ENCODE assay signal across 7 cellular contexts in genomic region chr1:217333939-217334338, GRCh38.
DNase-seq lines count a peak whose midpoint lies in the region; ATAC-seq and TF ChIP-seq lines count a peak whose summit lies in the region.

No MANE protein-coding gene starts in this region.

- no peak overlapping the region for H2AK5ac ChIP-seq in IMR-90 (ENCODE audit: low read depth, low read length)

- CTCF ChIA-PET in GM10248 (lab: Yijun Ruan, JAX) = interaction anchor here (0.7 to 3.2 kb wide), 11 partner anchors 8 to 539 kb away, joined by 3 to 15 read pairs (median 4); no protein-coding TSS in a partner anchor
- CTCF ChIA-PET in IMR-90 (lab: Yijun Ruan, JAX) = no interaction called here

- no peak overlapping the region for H3K9ac ChIP-seq in IMR-90 (ENCODE audit: low read depth, low read length)

- ATAC-seq in GM21447 (IDR thresholded peaks at IDR 0.05; ENCODE audit: unreplicated experiment) (peak; percentile 82), IMR-90 (ENCODE audit: low read depth) (peak; percentile 40; the same call in 1 of the 2 replicates), sciatic nerve (no peak)

- H4K20me1 ChIP-seq in IMR-90 (ENCODE audit: insufficient read depth, low read length) = no peaks in the 10 kb centered on the region

- peaks cover 1% of the 10 kb centered on the region; the same call in 1 of the 2 replicates for H3K4me1 ChIP-seq in IMR-90 (ENCODE audit: control insufficient read depth, insufficient read depth, low read length)

- H2BK20ac ChIP-seq in IMR-90 (ENCODE audit: low read depth, low read length) = no peak overlapping the region

- no peak overlapping the region for H4K91ac ChIP-seq in IMR-90 (ENCODE audit: insufficient read depth, low read depth, low read length)

- no peak overlapping the region for H3K14ac ChIP-seq in IMR-90 (replicated peaks; ENCODE audit: low read depth, low read length)

- H3K27ac ChIP-seq in IMR-90 (ENCODE audit: insufficient read depth, low read length) = no peak overlapping the region

- no peak overlapping the region for H2BK15ac ChIP-seq in IMR-90 (ENCODE audit: low read depth, low read length)

- H3K18ac ChIP-seq in IMR-90 (ENCODE audit: low read depth, low read length) = no peak overlapping the region

- no peaks in the 10 kb centered on the region for H3K36me3 ChIP-seq in IMR-90 (ENCODE audit: control insufficient read depth, insufficient read depth, low read length)

- H3K23ac ChIP-seq in IMR-90 (ENCODE audit: low read depth, low read length) = no peak overlapping the region

- WGBS in IMR-90 (ENCODE audit: extremely low coverage in 2 of 2, insufficient read length in 1 of 2), 2 experiments = no CpG with 5 or more reads among the region's 6 CpGs

- H4K8ac ChIP-seq in IMR-90 (ENCODE audit: low read depth in 2 of 2, low read length in 2 of 2) = no peak overlapping the region

- H2BK5ac ChIP-seq in IMR-90 (ENCODE audit: low read depth, low read length, poor library complexity, severe bottlenecking) = no peak overlapping the region

- POLR2A ChIA-PET in GM10248 (lab: Yijun Ruan, JAX) (no interaction called here), IMR-90 (lab: Charles Lee; ENCODE audit: unreplicated experiment) (no interaction called here)

- no peak overlapping the region for H3K4ac ChIP-seq in IMR-90 (ENCODE audit: low read depth, low read length)

- DNase-seq in GM10248 (ENCODE audit: extremely low spot score) (peak; percentile 40), IMR-90 (peak; percentile 9), SKM-1 treated with dmso at 0.1 percent for 144 hours (lab: John Stamatoyannopoulos, UW; ENCODE audit: unreplicated experiment) (peak; percentile 25), iPS-NIHi11 (ENCODE audit: low spot score) (peak; percentile 78), sciatic nerve (ENCODE audit: low spot score) (no peak), dedifferentiated amniotic fluid mesenchymal stem cell (ENCODE audit: extremely low spot score) (no peak)

- no peak for TF ChIP-seq POLR2A in IMR-90 (IDR thresholded peaks at IDR 0.05; ENCODE audit: low read depth, low read length)

- TF ChIP-seq RAD21 in IMR-90 (IDR thresholded peaks at IDR 0.05; ENCODE audit: low read length) = peak; percentile 77

- in situ Hi-C loops in IMR-90 (cut with MboI; ENCODE audit: low sequenced_read_pairs) = no loop called here

- dilution Hi-C loops in IMR-90 (cut with HindIII; ENCODE audit: low sequenced_read_pairs, unreplicated experiment) = no loop called here

- TF ChIP-seq CTCF in GM10248 (IDR thresholded peaks at IDR 0.05; ENCODE audit: control extremely low read depth, extremely low read depth, low read depth, missing control alignments) = peak; percentile 43
- peak; percentile 71 for TF ChIP-seq CTCF in IMR-90 (conservative IDR thresholded peaks at IDR 0.05; ENCODE audit: low read depth, low read length)

- peaks cover 6% of the 10 kb centered on the region; the same call in 1 of the 2 replicates for H3K9me3 ChIP-seq in IMR-90 (ENCODE audit: control insufficient read depth, insufficient read depth, low read length)

- no peaks in the 10 kb centered on the region for H3K9me1 ChIP-seq in IMR-90 (ENCODE audit: insufficient read depth, low read length)

- H2AFZ ChIP-seq in IMR-90 (replicated peaks; ENCODE audit: low read length, poor library complexity) = no peak overlapping the region

- BruUV-seq in IMR-90 (replicated peaks; lab: Mats Ljungman, UMichigan) = no TSS peak

- H3K56ac ChIP-seq in IMR-90 (ENCODE audit: extremely low read depth, insufficient read depth, low read length) = no peak overlapping the region

- H3K27me3 ChIP-seq in IMR-90 (ENCODE audit: control insufficient read depth, insufficient read depth, low read length) = no peaks in the 10 kb centered on the region

- H2BK120ac ChIP-seq in IMR-90 (ENCODE audit: low read depth, low read length) = no peak overlapping the region

- no peaks in the 10 kb centered on the region for H3K79me1 ChIP-seq in IMR-90 (ENCODE audit: low read depth in 1 of 2, low read length in 2 of 2)

- H3K4me3 ChIP-seq in IMR-90 (ENCODE audit: insufficient read depth, low read depth, low read length) = no peak overlapping the region

- no peak overlapping the region for H2AK9ac ChIP-seq in IMR-90 (replicated peaks; ENCODE audit: low read depth, low read length, poor library complexity)

- no peak overlapping the region for H4K5ac ChIP-seq in IMR-90 (ENCODE audit: low read depth, low read length)

- intact Hi-C loops in IMR-90 (cut with micrococcal nuclease) (loop anchor here (2.0 kb wide), 1 partner anchor 583 kb away; no protein-coding TSS in a partner anchor), sciatic nerve (cut with DNase I) (no loop called here)

- no peak overlapping the region for H3K4me2 ChIP-seq in IMR-90 (ENCODE audit: low read depth, low read length)

TF ChIP-seq in IMR-90, 13 proteins besides CTCF, POLR2A, EP300 and RAD21:
- TF ChIP-seq ELK1 (IDR thresholded peaks at IDR 0.05; ENCODE audit: borderline replicate concordance, low read depth, low read length) (no peak), SMC3 (IDR thresholded peaks at IDR 0.05; ENCODE audit: low read depth, low read length) (peak; percentile 62)

Comparison
In these comparisons a context has a peak if more than half of its experiments do, and no peak if none do; other contexts are left out.
1. DNase-seq: peak in GM10248 (single experiment), IMR-90 (single experiment), SKM-1 treated with dmso at 0.1 percent for 144 hours (single experiment) and iPS-NIHi11 (single experiment); none in sciatic nerve (single experiment) and dedifferentiated amniotic fluid mesenchymal stem cell (single experiment).